ENCODE assay signal across 38 cellular contexts in the genomic region with DNA sequence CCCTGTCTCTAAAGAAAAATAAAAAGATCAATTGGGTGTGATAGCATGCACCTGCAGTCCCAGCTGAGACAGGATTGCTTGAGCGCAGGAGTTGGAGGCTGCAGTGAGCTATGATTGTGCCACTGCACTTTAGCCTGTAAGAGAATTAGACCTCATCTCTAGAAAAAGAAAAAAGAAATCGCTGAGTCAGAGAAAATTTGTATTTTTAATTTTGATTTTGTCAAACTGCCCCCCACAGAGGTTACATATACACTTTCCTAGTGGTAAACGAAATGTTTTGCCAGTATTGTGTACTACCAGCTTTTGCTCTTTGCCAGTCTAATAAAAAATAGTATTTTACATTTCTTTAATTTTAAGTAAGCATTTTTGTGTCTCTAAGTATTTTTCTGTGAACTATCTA. TPM values are rescaled to one million over a fixed set of nuclear protein-coding genes. Genes with fewer than 3 reads are reported as not detected.
"Had no signal": no experiment of that assay in that cellular context is flagged by ENCODE, and none has a peak within 500 bp of the region (broad histone marks: within the 10 kb centered on the region; RNA-seq: fewer than 3 reads in every experiment).

No MANE protein-coding gene starts in this region.

- H3K4me1 ChIP-seq: ascending aorta had no signal

- H3K9me3 Mint-ChIP-seq: activated B cell treated with CpG ODN at 0.5 μM for 24 hours; activated CD4-positive, alpha-beta memory T cell treated with anti-CD3 and anti-CD28 coated beads for 36 hours; activated CD4-positive, alpha-beta T cell treated with anti-CD3 and anti-CD28 coated beads, Interleukin-2, amount 10 ng/mL, durations not matched to agents 24 days and 14 days; activated CD8-positive, alpha-beta T cell treated with anti-CD3 and anti-CD28 coated beads for 36 hours; activated naive CD4-positive, alpha-beta T cell treated with anti-CD3 and anti-CD28 coated beads, Interleukin-2, amount 10 ng/mL, durations not matched to agents 7 days and 5 days; activated naive CD4-positive, alpha-beta T cell treated with anti-CD3 and anti-CD28 coated beads, Interleukin-2, amount 50 U/mL, for 24 hours; activated naive CD8-positive, alpha-beta T cell treated with anti-CD3 and anti-CD28 coated beads, Interleukin-2, amount 10 ng/mL, durations not matched to agents 7 days and 5 days; activated naive CD8-positive, alpha-beta T cell treated with anti-CD3 and anti-CD28 coated beads, Interleukin-2, amount 50 U/mL, for 24 hours; activated T-cell treated with anti-CD3 and anti-CD28 coated beads, Interleukin-2, amount 50 U/mL, for 24 hours; activated T-helper 2 cell treated with anti-CD3 and anti-CD28 coated beads, Interferon-gamma antibody, Interleukin-2, Interleukin-4, amounts not matched to agents 10 μg/mL and 5 μg/mL and 100 μg/mL, durations not matched to agents 14 hours and 24 hours and 36 hours; brain; central memory CD8-positive, alpha-beta T cell; T-helper 1 cell treated with Interleukin-12 subunit alpha and Interleukin-12 subunit beta and Interleukin-4 antibody, amounts not matched to agents 30 μg/mL and 1 μg/mL, for 36 hours; T-helper 2 cell treated with Interferon-gamma antibody and Interleukin-4, amounts not matched to agents 5 μg/mL and 100 μg/mL, for 36 hours had no signal

- ATAC-seq: activated CD8-positive, alpha-beta memory T cell treated with anti-CD3 and anti-CD28 coated beads, Interleukin-2, amount 10 ng/mL, durations not matched to agents 7 days and 5 days; activated CD8-positive, alpha-beta T cell treated with anti-CD3 and anti-CD28 coated beads for 36 hours; activated naive CD8-positive, alpha-beta T cell treated with anti-CD3 and anti-CD28 coated beads, Interleukin-2, amount 50 U/mL, for 24 hours had no signal

- H3K4me1 Mint-ChIP-seq: activated B cell treated with CpG ODN at 0.5 μM for 24 hours; activated CD4-positive, alpha-beta T cell treated with anti-CD3 and anti-CD28 coated beads, Interleukin-2, amount 10 ng/mL, durations not matched to agents 24 days and 14 days; activated CD8-positive, alpha-beta memory T cell treated with anti-CD3 and anti-CD28 coated beads, Interleukin-2, amount 10 ng/mL, durations not matched to agents 7 days and 5 days; activated naive CD4-positive, alpha-beta T cell treated with anti-CD3 and anti-CD28 coated beads, Interleukin-2, amount 10 ng/mL, durations not matched to agents 7 days and 5 days; activated naive CD4-positive, alpha-beta T cell treated with anti-CD3 and anti-CD28 coated beads, Interleukin-2, amount 50 U/mL, for 24 hours; activated naive CD8-positive, alpha-beta T cell treated with anti-CD3 and anti-CD28 coated beads, Interleukin-2, amount 10 ng/mL, durations not matched to agents 7 days and 5 days; activated naive CD8-positive, alpha-beta T cell treated with anti-CD3 and anti-CD28 coated beads, Interleukin-2, amount 50 U/mL, for 24 hours; brain; central memory CD8-positive, alpha-beta T cell had no signal

- H3K4me3 Mint-ChIP-seq: activated B cell treated with CpG ODN at 0.5 μM for 24 hours; activated CD4-positive, alpha-beta memory T cell treated with anti-CD3 and anti-CD28 coated beads for 36 hours; activated CD4-positive, alpha-beta T cell treated with anti-CD3 and anti-CD28 coated beads, Interleukin-2, amount 10 ng/mL, durations not matched to agents 24 days and 14 days; activated CD8-positive, alpha-beta memory T cell treated with anti-CD3 and anti-CD28 coated beads, Interleukin-2, amount 10 ng/mL, durations not matched to agents 7 days and 5 days; activated CD8-positive, alpha-beta T cell treated with anti-CD3 and anti-CD28 coated beads for 36 hours; activated naive CD4-positive, alpha-beta T cell treated with anti-CD3 and anti-CD28 coated beads, Interleukin-2, amount 10 ng/mL, durations not matched to agents 7 days and 5 days; activated naive CD4-positive, alpha-beta T cell treated with anti-CD3 and anti-CD28 coated beads, Interleukin-2, amount 50 U/mL, for 24 hours; activated naive CD8-positive, alpha-beta T cell; activated naive CD8-positive, alpha-beta T cell treated with anti-CD3 and anti-CD28 coated beads, Interleukin-2, amount 10 ng/mL, durations not matched to agents 7 days and 5 days; activated naive CD8-positive, alpha-beta T cell treated with anti-CD3 and anti-CD28 coated beads, Interleukin-2, amount 50 U/mL, for 24 hours; activated T-cell treated with anti-CD3 and anti-CD28 coated beads, Interleukin-2, amount 50 U/mL, for 24 hours; brain; central memory CD8-positive, alpha-beta T cell; T-helper 1 cell treated with Interleukin-12 subunit alpha and Interleukin-12 subunit beta and Interleukin-4 antibody, amounts not matched to agents 30 μg/mL and 1 μg/mL, for 36 hours; T-helper 2 cell treated with Interferon-gamma antibody and Interleukin-4, amounts not matched to agents 5 μg/mL and 100 μg/mL, for 36 hours had no signal

- H3K27me3 Mint-ChIP-seq: activated B cell treated with CpG ODN at 0.5 μM for 24 hours; activated CD4-positive, alpha-beta memory T cell treated with anti-CD3 and anti-CD28 coated beads for 36 hours; activated CD4-positive, alpha-beta T cell treated with anti-CD3 and anti-CD28 coated beads, Interleukin-2, amount 10 ng/mL, durations not matched to agents 24 days and 14 days; activated CD8-positive, alpha-beta memory T cell treated with anti-CD3 and anti-CD28 coated beads, Interleukin-2, amount 10 ng/mL, durations not matched to agents 7 days and 5 days; activated CD8-positive, alpha-beta T cell treated with anti-CD3 and anti-CD28 coated beads for 36 hours; activated naive CD4-positive, alpha-beta T cell treated with anti-CD3 and anti-CD28 coated beads, Interleukin-2, amount 10 ng/mL, durations not matched to agents 7 days and 5 days; activated naive CD4-positive, alpha-beta T cell treated with anti-CD3 and anti-CD28 coated beads, Interleukin-2, amount 50 U/mL, for 24 hours; activated naive CD8-positive, alpha-beta T cell; activated naive CD8-positive, alpha-beta T cell treated with anti-CD3 and anti-CD28 coated beads, Interleukin-2, amount 10 ng/mL, durations not matched to agents 7 days and 5 days; activated naive CD8-positive, alpha-beta T cell treated with anti-CD3 and anti-CD28 coated beads, Interleukin-2, amount 50 U/mL, for 24 hours; activated T-cell treated with anti-CD3 and anti-CD28 coated beads, Interleukin-2, amount 50 U/mL, for 24 hours; brain; central memory CD8-positive, alpha-beta T cell had no signal

- H3K4me3 ChIP-seq: ascending aorta, cardiac muscle cell had no signal

- H3K27me3 ChIP-seq: ascending aorta, cardiac muscle cell had no signal

- H3K27ac ChIP-seq: ascending aorta, cardiac muscle cell, VCaP had no signal

- H3K27ac Mint-ChIP-seq: activated B cell treated with CpG ODN at 0.5 μM for 24 hours; activated CD4-positive, alpha-beta memory T cell treated with anti-CD3 and anti-CD28 coated beads for 36 hours; activated CD4-positive, alpha-beta T cell treated with anti-CD3 and anti-CD28 coated beads, Interleukin-2, amount 10 ng/mL, durations not matched to agents 24 days and 14 days; activated CD8-positive, alpha-beta memory T cell treated with anti-CD3 and anti-CD28 coated beads, Interleukin-2, amount 10 ng/mL, durations not matched to agents 7 days and 5 days; activated CD8-positive, alpha-beta T cell treated with anti-CD3 and anti-CD28 coated beads for 36 hours; activated naive CD4-positive, alpha-beta T cell treated with anti-CD3 and anti-CD28 coated beads, Interleukin-2, amount 10 ng/mL, durations not matched to agents 7 days and 5 days; activated naive CD4-positive, alpha-beta T cell treated with anti-CD3 and anti-CD28 coated beads, Interleukin-2, amount 50 U/mL, for 24 hours; activated naive CD8-positive, alpha-beta T cell; activated naive CD8-positive, alpha-beta T cell treated with anti-CD3 and anti-CD28 coated beads, Interleukin-2, amount 10 ng/mL, durations not matched to agents 7 days and 5 days; activated naive CD8-positive, alpha-beta T cell treated with anti-CD3 and anti-CD28 coated beads, Interleukin-2, amount 50 U/mL, for 24 hours; activated T-cell treated with anti-CD3 and anti-CD28 coated beads, Interleukin-2, amount 50 U/mL, for 24 hours; activated T-helper 2 cell treated with anti-CD3 and anti-CD28 coated beads, Interferon-gamma antibody, Interleukin-2, Interleukin-4, amounts not matched to agents 10 μg/mL and 5 μg/mL and 100 μg/mL, durations not matched to agents 14 hours and 24 hours and 36 hours; brain; T-helper 1 cell treated with Interleukin-12 subunit alpha and Interleukin-12 subunit beta and Interleukin-4 antibody, amounts not matched to agents 30 μg/mL and 1 μg/mL, for 36 hours; T-helper 2 cell treated with Interferon-gamma antibody and Interleukin-4, amounts not matched to agents 5 μg/mL and 100 μg/mL, for 36 hours had no signal

- FAIRE-seq: bronchial epithelial cell, TTC549 had no signal

- DNase-seq: activated B cell treated with CpG ODN at 0.5 μM for 24 hours; activated CD4-positive, alpha-beta memory T cell treated with anti-CD3 and anti-CD28 coated beads for 36 hours; activated CD4-positive, alpha-beta T cell treated with anti-CD3 and anti-CD28 coated beads for 4 hours; activated CD4-positive, alpha-beta T cell treated with anti-CD3 and anti-CD28 coated beads, Interleukin-2, amount 10 ng/mL, durations not matched to agents 24 days and 14 days; activated CD4-positive, alpha-beta T cell treated with anti-CD3 and anti-CD28 coated beads, Interleukin-2, amount 50 U/mL, for 1 hour; activated CD4-positive, alpha-beta T cell treated with anti-CD3 and anti-CD28 coated beads, Interleukin-2, amount 50 U/mL, for 4 hours; activated CD4-positive, CD25-positive, alpha-beta regulatory T cell treated with anti-CD3 and anti-CD28 coated beads, Interleukin-2, amount 50 U/mL, for 72 hours; activated CD8-positive, alpha-beta memory T cell treated with anti-CD3 and anti-CD28 coated beads for 24 hours; activated CD8-positive, alpha-beta memory T cell treated with anti-CD3 and anti-CD28 coated beads, Interleukin-2, amount 10 ng/mL, durations not matched to agents 7 days and 5 days; activated CD8-positive, alpha-beta memory T cell treated with anti-CD3 and anti-CD28 coated beads, Interleukin-2, amount 50 U/mL, for 48 hours; activated CD8-positive, alpha-beta T cell treated with anti-CD3 and anti-CD28 coated beads for 36 hours; activated effector memory CD4-positive, alpha-beta T cell treated with Interleukin-2 at 50 U/mL for 16 hours; activated gamma-delta T cell; activated naive CD4-positive, alpha-beta T cell treated with anti-CD3 and anti-CD28 coated beads, Interleukin-2, amount 10 ng/mL, durations not matched to agents 7 days and 5 days; activated naive CD4-positive, alpha-beta T cell treated with Interleukin-2 at 50 U/mL for 16 hours; activated naive CD8-positive, alpha-beta T cell treated with anti-CD3 and anti-CD28 coated beads, Interleukin-2, amount 10 ng/mL, durations not matched to agents 7 days and 5 days; activated naive CD8-positive, alpha-beta T cell treated with anti-CD3 and anti-CD28 coated beads, Interleukin-2, amount 50 U/mL, for 24 hours; activated T-cell treated with anti-CD3 and anti-CD28 coated beads, Interleukin-2, amount 50 U/mL, for 24 hours; activated T-cell treated with anti-CD3 and anti-CD28 coated beads, Interleukin-2, amount 50 U/mL, for 48 hours; amygdala; anterior cingulate cortex; caudate nucleus; cerebellar nuclear complex; T-helper 1 cell; T-helper 2 cell; T-helper 9 cell had no signal

- H3K9me3 ChIP-seq: ascending aorta had no signal

RNA-seq across cellular contexts. Expression of a gene that starts 5.3 kb away (rescaled TPM):
- total RNA-seq: ascending aorta had no signal
